ENCODE assay signal across 34 cellular contexts in genomic region chr2:159419403-159419802, GRCh38.
"Had no signal": no experiment of that assay in that cellular context is flagged by ENCODE, and none has a peak within 500 bp of the region (broad histone marks: within the 10 kb centered on the region; RNA-seq: fewer than 3 reads in every experiment).

No MANE protein-coding gene starts in this region.

- H3K27ac Mint-ChIP-seq: activated CD4-positive, alpha-beta memory T cell treated with anti-CD3 and anti-CD28 coated beads for 36 hours; activated CD4-positive, alpha-beta T cell treated with anti-CD3 and anti-CD28 coated beads for 36 hours; activated CD4-positive, alpha-beta T cell treated with anti-CD3 and anti-CD28 coated beads, Interleukin-2, amount 10 ng/mL, durations not matched to agents 24 days and 14 days; activated CD8-positive, alpha-beta memory T cell treated with anti-CD3 and anti-CD28 coated beads, Interleukin-2, amount 10 ng/mL, durations not matched to agents 7 days and 5 days; activated CD8-positive, alpha-beta T cell treated with anti-CD3 and anti-CD28 coated beads, Interleukin-2, amount 10 ng/mL, durations not matched to agents 7 days and 5 days; activated naive CD4-positive, alpha-beta T cell treated with anti-CD3 and anti-CD28 coated beads, Interleukin-2, amount 10 ng/mL, durations not matched to agents 7 days and 5 days; activated naive CD4-positive, alpha-beta T cell treated with anti-CD3 and anti-CD28 coated beads, Interleukin-2, amount 50 U/mL, for 72 hours; activated naive CD8-positive, alpha-beta T cell treated with anti-CD3 and anti-CD28 coated beads, Interleukin-2, amount 10 ng/mL, durations not matched to agents 7 days and 5 days; activated T-helper 1 cell treated with anti-CD3 and anti-CD28 coated beads, Interleukin-12 subunit alpha, Interleukin-12 subunit beta, Interleukin-2, Interleukin-4 antibody, amounts not matched to agents 30 ng/mL and 10 ng/mL and 1 ng/mL, durations not matched to agents 14 hours and 24 hours and 36 hours; brain; dendritic cell treated with granulocyte-macrophage colony-stimulating factor and Interleukin-4, amounts not matched to agents 40 ng/mL and 50 ng/mL, for 4 days; T-helper 17 cell; T-helper 2 cell treated with Interferon-gamma antibody and Interleukin-4, amounts not matched to agents 5 μg/mL and 100 μg/mL, for 36 hours had no signal

- H3K36me3 ChIP-seq: breast epithelium, cardiac muscle cell had no signal

- H3K4me3 ChIP-seq: ascending aorta, breast epithelium, cardiac muscle cell, coronary artery, dorsolateral prefrontal cortex, esophagus muscularis mucosa, gastroesophageal sphincter had no signal

- H3K4me1 ChIP-seq: ascending aorta, breast epithelium, esophagus muscularis mucosa, foreskin keratinocyte, gastroesophageal sphincter had no signal

- H3K4me1 Mint-ChIP-seq: activated CD4-positive, alpha-beta T cell treated with anti-CD3 and anti-CD28 coated beads for 36 hours; activated CD4-positive, alpha-beta T cell treated with anti-CD3 and anti-CD28 coated beads, Interleukin-2, amount 10 ng/mL, durations not matched to agents 24 days and 14 days; activated CD8-positive, alpha-beta memory T cell treated with anti-CD3 and anti-CD28 coated beads, Interleukin-2, amount 10 ng/mL, durations not matched to agents 7 days and 5 days; activated naive CD4-positive, alpha-beta T cell treated with anti-CD3 and anti-CD28 coated beads, Interleukin-2, amount 10 ng/mL, durations not matched to agents 7 days and 5 days; activated naive CD8-positive, alpha-beta T cell treated with anti-CD3 and anti-CD28 coated beads, Interleukin-2, amount 10 ng/mL, durations not matched to agents 7 days and 5 days; brain had no signal

- ATAC-seq: activated CD4-positive, alpha-beta T cell treated with anti-CD3 and anti-CD28 coated beads for 36 hours; activated CD8-positive, alpha-beta memory T cell treated with anti-CD3 and anti-CD28 coated beads, Interleukin-2, amount 10 ng/mL, durations not matched to agents 7 days and 5 days; activated CD8-positive, alpha-beta T cell treated with anti-CD3 and anti-CD28 coated beads, Interleukin-2, amount 10 ng/mL, durations not matched to agents 7 days and 5 days; activated naive CD4-positive, alpha-beta T cell treated with anti-CD3 and anti-CD28 coated beads, Interleukin-2, amount 50 U/mL, for 72 hours; foreskin keratinocyte; gastroesophageal sphincter; T-helper 17 cell had no signal

- H3K4me3 Mint-ChIP-seq: activated CD4-positive, alpha-beta memory T cell treated with anti-CD3 and anti-CD28 coated beads for 36 hours; activated CD4-positive, alpha-beta T cell treated with anti-CD3 and anti-CD28 coated beads for 36 hours; activated CD4-positive, alpha-beta T cell treated with anti-CD3 and anti-CD28 coated beads, Interleukin-2, amount 10 ng/mL, durations not matched to agents 24 days and 14 days; activated CD8-positive, alpha-beta memory T cell treated with anti-CD3 and anti-CD28 coated beads, Interleukin-2, amount 10 ng/mL, durations not matched to agents 7 days and 5 days; activated CD8-positive, alpha-beta T cell treated with anti-CD3 and anti-CD28 coated beads, Interleukin-2, amount 10 ng/mL, durations not matched to agents 7 days and 5 days; activated naive CD4-positive, alpha-beta T cell treated with anti-CD3 and anti-CD28 coated beads, Interleukin-2, amount 10 ng/mL, durations not matched to agents 7 days and 5 days; activated naive CD8-positive, alpha-beta T cell treated with anti-CD3 and anti-CD28 coated beads, Interleukin-2, amount 10 ng/mL, durations not matched to agents 7 days and 5 days; activated T-helper 1 cell treated with anti-CD3 and anti-CD28 coated beads, Interleukin-12 subunit alpha, Interleukin-12 subunit beta, Interleukin-2, Interleukin-4 antibody, amounts not matched to agents 30 ng/mL and 10 ng/mL and 1 ng/mL, durations not matched to agents 14 hours and 24 hours and 36 hours; brain; dendritic cell treated with granulocyte-macrophage colony-stimulating factor and Interleukin-4, amounts not matched to agents 40 ng/mL and 50 ng/mL, for 4 days; T-helper 17 cell; T-helper 2 cell treated with Interferon-gamma antibody and Interleukin-4, amounts not matched to agents 5 μg/mL and 100 μg/mL, for 36 hours had no signal

- H3K27me3 Mint-ChIP-seq: activated CD4-positive, alpha-beta memory T cell treated with anti-CD3 and anti-CD28 coated beads for 36 hours; activated CD4-positive, alpha-beta T cell treated with anti-CD3 and anti-CD28 coated beads for 36 hours; activated CD4-positive, alpha-beta T cell treated with anti-CD3 and anti-CD28 coated beads, Interleukin-2, amount 10 ng/mL, durations not matched to agents 24 days and 14 days; activated CD8-positive, alpha-beta memory T cell treated with anti-CD3 and anti-CD28 coated beads, Interleukin-2, amount 10 ng/mL, durations not matched to agents 7 days and 5 days; activated naive CD4-positive, alpha-beta T cell treated with anti-CD3 and anti-CD28 coated beads, Interleukin-2, amount 10 ng/mL, durations not matched to agents 7 days and 5 days; activated naive CD8-positive, alpha-beta T cell treated with anti-CD3 and anti-CD28 coated beads, Interleukin-2, amount 10 ng/mL, durations not matched to agents 7 days and 5 days; brain; dendritic cell treated with granulocyte-macrophage colony-stimulating factor and Interleukin-4, amounts not matched to agents 40 ng/mL and 50 ng/mL, for 4 days; T-helper 17 cell had no signal

- DNase-seq: activated CD4-positive, alpha-beta memory T cell treated with anti-CD3 and anti-CD28 coated beads for 36 hours; activated CD4-positive, alpha-beta T cell treated with anti-CD3 and anti-CD28 coated beads for 36 hours; activated CD4-positive, alpha-beta T cell treated with anti-CD3 and anti-CD28 coated beads, Interleukin-2, amount 10 ng/mL, durations not matched to agents 24 days and 14 days; activated CD4-positive, CD25-positive, alpha-beta regulatory T cell; activated CD4-positive, CD25-positive, alpha-beta regulatory T cell treated with anti-CD3 and anti-CD28 coated beads, Interleukin-2, amount 50 U/mL, for 72 hours; activated CD8-positive, alpha-beta memory T cell treated with anti-CD3 and anti-CD28 coated beads, Interleukin-2, amount 10 ng/mL, durations not matched to agents 7 days and 5 days; activated CD8-positive, alpha-beta memory T cell treated with anti-CD3 and anti-CD28 coated beads, Interleukin-2, amount 50 U/mL, for 4 hours; activated CD8-positive, alpha-beta T cell treated with anti-CD3 and anti-CD28 coated beads, Interleukin-2, amount 10 ng/mL, durations not matched to agents 7 days and 5 days; activated gamma-delta T cell; activated naive CD4-positive, alpha-beta T cell; activated naive CD4-positive, alpha-beta T cell treated with anti-CD3 and anti-CD28 coated beads, Interleukin-2, amount 10 ng/mL, durations not matched to agents 7 days and 5 days; activated naive CD8-positive, alpha-beta T cell treated with anti-CD3 and anti-CD28 coated beads, Interleukin-2, amount 10 ng/mL, durations not matched to agents 7 days and 5 days; activated T-cell treated with anti-CD3 and anti-CD28 coated beads, Interleukin-2, amount 50 U/mL, for 1 hour; activated T-cell treated with anti-CD3 and anti-CD28 coated beads, Interleukin-2, amount 50 U/mL, for 48 hours; central memory CD4-positive, alpha-beta T cell; dorsolateral prefrontal cortex; effector memory CD4-positive, alpha-beta T cell; erythroblast; foreskin keratinocyte; head of caudate nucleus; T-helper 1 cell; T-helper 17 cell; T1000 had no signal

- H3K27ac ChIP-seq: ascending aorta, breast epithelium, cardiac muscle cell, coronary artery, dorsolateral prefrontal cortex, esophagus muscularis mucosa, foreskin keratinocyte, gastroesophageal sphincter had no signal

- H3K27me3 ChIP-seq: ascending aorta, breast epithelium, cardiac muscle cell, dorsolateral prefrontal cortex, esophagus muscularis mucosa, foreskin keratinocyte, gastroesophageal sphincter had no signal

- H3K9me3 ChIP-seq: breast epithelium, esophagus muscularis mucosa, gastroesophageal sphincter had no signal

- H3K9me3 Mint-ChIP-seq: activated CD4-positive, alpha-beta T cell treated with anti-CD3 and anti-CD28 coated beads, Interleukin-2, amount 10 ng/mL, durations not matched to agents 24 days and 14 days; activated naive CD4-positive, alpha-beta T cell treated with anti-CD3 and anti-CD28 coated beads, Interleukin-2, amount 10 ng/mL, durations not matched to agents 7 days and 5 days; activated naive CD4-positive, alpha-beta T cell treated with anti-CD3 and anti-CD28 coated beads, Interleukin-2, amount 50 U/mL, for 72 hours; activated T-helper 1 cell treated with anti-CD3 and anti-CD28 coated beads, Interleukin-12 subunit alpha, Interleukin-12 subunit beta, Interleukin-2, Interleukin-4 antibody, amounts not matched to agents 30 ng/mL and 10 ng/mL and 1 ng/mL, durations not matched to agents 14 hours and 24 hours and 36 hours; dendritic cell treated with granulocyte-macrophage colony-stimulating factor and Interleukin-4, amounts not matched to agents 40 ng/mL and 50 ng/mL, for 4 days; T-helper 2 cell treated with Interferon-gamma antibody and Interleukin-4, amounts not matched to agents 5 μg/mL and 100 μg/mL, for 36 hours had no signal

- H3K36me3 Mint-ChIP-seq: activated naive CD4-positive, alpha-beta T cell treated with anti-CD3 and anti-CD28 coated beads, Interleukin-2, amount 10 ng/mL, durations not matched to agents 7 days and 5 days had no signal
